Comparison of ENCODE assay signal across 10 cellular contexts in the genomic region with DNA sequence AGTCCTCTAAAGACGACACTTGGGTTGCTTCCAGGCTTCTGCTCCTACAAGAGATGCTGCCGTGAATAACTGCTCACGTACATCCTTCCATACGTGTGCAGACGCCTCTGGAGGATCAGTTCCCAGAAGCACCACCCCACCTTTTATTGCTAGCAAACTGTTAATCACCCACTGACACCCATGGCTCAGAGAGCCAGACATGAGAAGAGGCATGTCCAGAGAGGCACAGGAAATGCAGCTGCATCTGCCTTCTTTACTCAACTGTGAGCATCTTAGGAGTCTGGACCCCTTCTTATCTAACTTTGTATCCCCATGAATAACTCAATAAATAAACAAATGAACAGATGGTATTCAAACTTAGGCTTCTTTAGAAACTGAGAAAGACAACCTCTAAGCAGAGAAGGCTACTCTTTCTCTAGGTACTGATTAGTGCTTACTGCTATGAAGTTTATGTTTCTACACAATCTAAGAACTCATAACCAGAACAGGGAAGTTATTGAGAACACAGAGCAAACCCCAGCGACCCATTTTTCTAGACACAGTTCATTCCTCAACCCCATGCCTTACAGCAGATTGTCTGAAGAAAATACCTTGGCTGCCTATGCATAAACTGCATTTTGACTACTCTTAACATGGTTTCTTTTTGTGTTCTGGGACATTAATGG.
DNase-seq lines count a peak whose midpoint lies in the region; ATAC-seq and TF ChIP-seq lines count a peak whose summit lies in the region.
"Had no signal": no experiment of that assay in that cellular context is flagged by ENCODE, and none has a peak within 500 bp of the region (broad histone marks: within the 10 kb centered on the region; RNA-seq: fewer than 3 reads in every experiment).

No MANE protein-coding gene starts in this region.

- H3K27me3 ChIP-seq in Loucy (ENCODE audit: insufficient read depth, low read length, poor library complexity, severe bottlenecking) (no peaks in the 10 kb centered on the region), testis (no peaks in the 10 kb centered on the region)

- peak overlapping the region; percentile 20 for H3K4me2 ChIP-seq in Loucy (ENCODE audit: low read depth, low read length, poor library complexity, severe bottlenecking)

- TF ChIP-seq CTCF in Loucy (conservative IDR thresholded peaks at IDR 0.05; ENCODE audit: low read length) (no peak), testis (IDR thresholded peaks at IDR 0.05) (no peak)

- peak overlapping the region; percentile 13; the same call in 1 of the 2 replicates for H2AFZ ChIP-seq in Loucy (ENCODE audit: low read length)

- no peaks in the 10 kb centered on the region for H3K9me2 ChIP-seq in Loucy (replicated peaks; ENCODE audit: low read depth, low read length)

- H3K9ac ChIP-seq in Loucy (ENCODE audit: low read depth, low read length, poor library complexity, severe bottlenecking): no peak overlapping the region

- H3K36me3 ChIP-seq in Loucy (ENCODE audit: insufficient read depth, low read length) (no peaks in the 10 kb centered on the region), testis (ENCODE audit: low read depth, missing control alignments) (no peaks in the 10 kb centered on the region)

- DNase-seq in epithelial cell of prostate (ENCODE audit: low read depth, low spot score) (peak; percentile 92), testis (no peak)
- DNase-seq in stimulated activated naive B cell treated with anti-CD40 and anti-IgM and Interleukin-4, amounts not matched to agents 10 μg/mL and 1 μg/mL and 100 μg/mL, for 72 hours: no peak
- no peak for DNase-seq in activated naive CD4-positive, alpha-beta T cell treated with anti-CD3 and anti-CD28 coated beads, Interleukin-2, amount 50 U/mL, for 72 hours (ENCODE audit: low spot score in 2 of 2)
- no peak for DNase-seq in natural killer cell treated with Interleukin-12 subunit alpha and Interleukin-12 subunit beta and Interleukin-15 and Interleukin-18, amount 100 ng/mL, for 72 hours (ENCODE audit: low spot score)
- DNase-seq: activated CD8-positive, alpha-beta memory T cell treated with anti-CD3 and anti-CD28 coated beads, Interleukin-2, amount 50 U/mL, for 48 hours; aorta had no signal

- no peak overlapping the region for H3K4me3 Mint-ChIP-seq in stimulated activated naive B cell treated with anti-CD40 and anti-IgM and Interleukin-4, amounts not matched to agents 10 μg/mL and 1 μg/mL and 100 μg/mL, for 72 hours
- no peak overlapping the region for H3K4me3 Mint-ChIP-seq in natural killer cell treated with Interleukin-12 subunit alpha and Interleukin-12 subunit beta and Interleukin-15 and Interleukin-18, amount 100 ng/mL, for 72 hours

- no peaks in the 10 kb centered on the region for H3K36me3 Mint-ChIP-seq in stimulated activated naive B cell treated with anti-CD40 and anti-IgM and Interleukin-4, amounts not matched to agents 10 μg/mL and 1 μg/mL and 100 μg/mL, for 72 hours
- no peaks in the 10 kb centered on the region for H3K36me3 Mint-ChIP-seq in activated naive CD4-positive, alpha-beta T cell treated with anti-CD3 and anti-CD28 coated beads, Interleukin-2, amount 50 U/mL, for 72 hours
- no peaks in the 10 kb centered on the region for H3K36me3 Mint-ChIP-seq in natural killer cell treated with Interleukin-12 subunit alpha and Interleukin-12 subunit beta and Interleukin-15 and Interleukin-18, amount 100 ng/mL, for 72 hours

- intact Hi-C loops in testis (cut with DNase I; ENCODE audit: low total_unique reads): no loop called here

- no peak for TF ChIP-seq POLR2A in testis (IDR thresholded peaks at IDR 0.05)

- H3K9me3 ChIP-seq in Loucy (ENCODE audit: insufficient read depth, low read depth, low read length): no peaks in the 10 kb centered on the region
- H3K9me3 ChIP-seq in testis: no peaks in the 10 kb centered on the region

- peak; percentile 64 for ATAC-seq in GM19463 (IDR thresholded peaks at IDR 0.05; ENCODE audit: unreplicated experiment)
- peak; percentile 67 to 70 for ATAC-seq in stimulated activated naive B cell treated with anti-CD40 and anti-IgM and Interleukin-4, amounts not matched to agents 10 μg/mL and 1 μg/mL and 100 μg/mL, for 72 hours (replicated peaks)
- no peak for ATAC-seq in activated naive CD4-positive, alpha-beta T cell treated with anti-CD3 and anti-CD28 coated beads, Interleukin-2, amount 50 U/mL, for 72 hours
- ATAC-seq in natural killer cell treated with Interleukin-12 subunit alpha and Interleukin-12 subunit beta and Interleukin-15 and Interleukin-18, amount 100 ng/mL, for 72 hours: no peak

- no peaks in the 10 kb centered on the region for H3F3A ChIP-seq in Loucy (ENCODE audit: low read depth)

- H3K4me1 Mint-ChIP-seq in stimulated activated naive B cell treated with anti-CD40 and anti-IgM and Interleukin-4, amounts not matched to agents 10 μg/mL and 1 μg/mL and 100 μg/mL, for 72 hours: peaks cover 16 to 25% of the 10 kb centered on the region in 2 donors
- H3K4me1 Mint-ChIP-seq in natural killer cell treated with Interleukin-12 subunit alpha and Interleukin-12 subunit beta and Interleukin-15 and Interleukin-18, amount 100 ng/mL, for 72 hours (ENCODE audit: low read depth in 2 of 2): no peaks in the 10 kb centered on the region

- no peaks in the 10 kb centered on the region for H3K9me3 Mint-ChIP-seq in stimulated activated naive B cell treated with anti-CD40 and anti-IgM and Interleukin-4, amounts not matched to agents 10 μg/mL and 1 μg/mL and 100 μg/mL, for 72 hours
- H3K9me3 Mint-ChIP-seq in activated naive CD4-positive, alpha-beta T cell treated with anti-CD3 and anti-CD28 coated beads, Interleukin-2, amount 50 U/mL, for 72 hours: no peaks in the 10 kb centered on the region
- no peaks in the 10 kb centered on the region for H3K9me3 Mint-ChIP-seq in natural killer cell treated with Interleukin-12 subunit alpha and Interleukin-12 subunit beta and Interleukin-15 and Interleukin-18, amount 100 ng/mL, for 72 hours

- no peaks in the 10 kb centered on the region for H3K79me2 ChIP-seq in Loucy (ENCODE audit: insufficient read depth, low read length)

- H3K4me1 ChIP-seq in Loucy (ENCODE audit: insufficient read depth, low read length, poor library complexity, severe bottlenecking): peaks cover 23% of the 10 kb centered on the region
- no peaks in the 10 kb centered on the region for H3K4me1 ChIP-seq in testis

- H3K27ac Mint-ChIP-seq in stimulated activated naive B cell treated with anti-CD40 and anti-IgM and Interleukin-4, amounts not matched to agents 10 μg/mL and 1 μg/mL and 100 μg/mL, for 72 hours: peak overlapping the region; percentile 91
- H3K27ac Mint-ChIP-seq in activated naive CD4-positive, alpha-beta T cell treated with anti-CD3 and anti-CD28 coated beads, Interleukin-2, amount 50 U/mL, for 72 hours: no peak overlapping the region
- H3K27ac Mint-ChIP-seq in natural killer cell treated with Interleukin-12 subunit alpha and Interleukin-12 subunit beta and Interleukin-15 and Interleukin-18, amount 100 ng/mL, for 72 hours: no peak overlapping the region

- no peak overlapping the region for H3K4me3 ChIP-seq in Loucy (ENCODE audit: low read length, poor library complexity, severe bottlenecking)
- no peak overlapping the region for H3K4me3 ChIP-seq in testis

- peaks cover 0 to 6% of the 10 kb centered on the region in 2 donors for H3K27me3 Mint-ChIP-seq in stimulated activated naive B cell treated with anti-CD40 and anti-IgM and Interleukin-4, amounts not matched to agents 10 μg/mL and 1 μg/mL and 100 μg/mL, for 72 hours
- peaks cover 2 to 7% of the 10 kb centered on the region in 2 donors for H3K27me3 Mint-ChIP-seq in natural killer cell treated with Interleukin-12 subunit alpha and Interleukin-12 subunit beta and Interleukin-15 and Interleukin-18, amount 100 ng/mL, for 72 hours

- no peaks in the 10 kb centered on the region for H4K20me1 ChIP-seq in Loucy (ENCODE audit: insufficient read depth, low read length, poor library complexity, severe bottlenecking)

- H3K27ac ChIP-seq in epithelial cell of prostate: peak overlapping the region; percentile 89
- H3K27ac ChIP-seq in testis: no peak overlapping the region
- H3K27ac ChIP-seq: VCaP had no signal

- WGBS in testis, 2 donors: 80 to 82% methylated on average over 6 of the region's 6 CpGs

Comparison
In these comparisons a context has a peak if more than half of its experiments do, and no peak if none do; other contexts are left out.
1. ATAC-seq: peak in GM19463 (single experiment) and stimulated activated naive B cell treated with anti-CD40 and anti-IgM and Interleukin-4, amounts not matched to agents 10 μg/mL and 1 μg/mL and 100 μg/mL, for 72 hours (2 of 2); none in activated naive CD4-positive, alpha-beta T cell treated with anti-CD3 and anti-CD28 coated beads, Interleukin-2, amount 50 U/mL, for 72 hours (0 of 2) and natural killer cell treated with Interleukin-12 subunit alpha and Interleukin-12 subunit beta and Interleukin-15 and Interleukin-18, amount 100 ng/mL, for 72 hours (0 of 2).